ENCODE assay signal across 8 cellular contexts in genomic region chr19:35000338-35000646, GRCh38.
DNase-seq lines count a peak whose midpoint lies in the region; ATAC-seq and FAIRE-seq lines count a peak whose summit lies in the region.

No MANE protein-coding gene starts in this region.

- no peak for DNase-seq in urothelium cell line (ENCODE audit: low spot score)

- peak overlapping the region; percentile 97 for H3K27ac ChIP-seq in BLaER1
- peak overlapping the region; percentile 87 for H3K27ac ChIP-seq in KOPT-K1 (ENCODE audit: low read depth, low read length, poor library complexity, severe bottlenecking)
- H3K27ac ChIP-seq in duodenal mucosa (ENCODE audit: low read depth, low read length): peak overlapping the region; percentile 97

- H3K27me3 ChIP-seq in BLaER1 (no peaks in the 10 kb centered on the region), duodenal mucosa (ENCODE audit: control insufficient read depth in 1 of 2, insufficient read depth in 2 of 2, low read length in 2 of 2) (no peaks in the 10 kb centered on the region), neuron (ENCODE audit: insufficient read depth, low read length) (no peaks in the 10 kb centered on the region)

- H3K9me3 ChIP-seq in BLaER1 (peaks cover 8% of the 10 kb centered on the region), KOPT-K1 (ENCODE audit: insufficient read depth, low read length, poor library complexity, severe bottlenecking) (no peaks in the 10 kb centered on the region), duodenal mucosa (ENCODE audit: control insufficient read depth in 1 of 2, low read length in 2 of 2) (no peaks in the 10 kb centered on the region), neuron (ENCODE audit: low read length) (no peaks in the 10 kb centered on the region)

- peak overlapping the region; percentile 95 for H3K9ac ChIP-seq in BLaER1
- peak overlapping the region in 1 of 2 donors; percentile 91 for H3K9ac ChIP-seq in duodenal mucosa (ENCODE audit: low read depth in 1 of 2, low read length in 2 of 2)

- H3K4me2 ChIP-seq in BLaER1: peak overlapping the region; percentile 99

- ATAC-seq in HG03571 (IDR thresholded peaks at IDR 0.05; ENCODE audit: unreplicated experiment) (no peak), GM18502 (IDR thresholded peaks at IDR 0.05; ENCODE audit: poor library complexity, unreplicated experiment) (no peak), HG02588 (IDR thresholded peaks at IDR 0.05; ENCODE audit: unreplicated experiment) (no peak)

- H2AFZ ChIP-seq in neuron (ENCODE audit: low read depth, low read length): peak overlapping the region; percentile 80

- no peak for FAIRE-seq in urothelium cell line (lab: Jason Lieb, UNC)

- peak overlapping the region; percentile 93 for H3K4me3 ChIP-seq in BLaER1
- peak overlapping the region; percentile 76 to 83 for H3K4me3 ChIP-seq in duodenal mucosa (ENCODE audit: low read depth in 1 of 2, low read length in 2 of 2)
- peak overlapping the region; percentile 84 for H3K4me3 ChIP-seq in neuron (ENCODE audit: low read length)

- H3K36me3 ChIP-seq in BLaER1 (peaks cover 34% of the 10 kb centered on the region), KOPT-K1 (ENCODE audit: insufficient read depth, low read length) (peaks cover 37% of the 10 kb centered on the region), duodenal mucosa (ENCODE audit: control insufficient read depth in 1 of 2, insufficient read depth in 2 of 2, low read length in 2 of 2) (peaks cover 0 to 3% of the 10 kb centered on the region in 2 donors), neuron (ENCODE audit: insufficient read depth, low read length) (peaks cover 7% of the 10 kb centered on the region)

- H3K4me1 ChIP-seq in BLaER1: peaks cover 79% of the 10 kb centered on the region
- peaks cover 43 to 82% of the 10 kb centered on the region in 2 donors for H3K4me1 ChIP-seq in duodenal mucosa (ENCODE audit: control insufficient read depth in 1 of 2, insufficient read depth in 2 of 2, low read length in 2 of 2)
- H3K4me1 ChIP-seq in neuron (ENCODE audit: insufficient read depth, low read length): peaks cover 16% of the 10 kb centered on the region

- peaks cover 47% of the 10 kb centered on the region for H4K20me1 ChIP-seq in BLaER1
